ENCODE assay signal across 8 cellular contexts in the genomic region with DNA sequence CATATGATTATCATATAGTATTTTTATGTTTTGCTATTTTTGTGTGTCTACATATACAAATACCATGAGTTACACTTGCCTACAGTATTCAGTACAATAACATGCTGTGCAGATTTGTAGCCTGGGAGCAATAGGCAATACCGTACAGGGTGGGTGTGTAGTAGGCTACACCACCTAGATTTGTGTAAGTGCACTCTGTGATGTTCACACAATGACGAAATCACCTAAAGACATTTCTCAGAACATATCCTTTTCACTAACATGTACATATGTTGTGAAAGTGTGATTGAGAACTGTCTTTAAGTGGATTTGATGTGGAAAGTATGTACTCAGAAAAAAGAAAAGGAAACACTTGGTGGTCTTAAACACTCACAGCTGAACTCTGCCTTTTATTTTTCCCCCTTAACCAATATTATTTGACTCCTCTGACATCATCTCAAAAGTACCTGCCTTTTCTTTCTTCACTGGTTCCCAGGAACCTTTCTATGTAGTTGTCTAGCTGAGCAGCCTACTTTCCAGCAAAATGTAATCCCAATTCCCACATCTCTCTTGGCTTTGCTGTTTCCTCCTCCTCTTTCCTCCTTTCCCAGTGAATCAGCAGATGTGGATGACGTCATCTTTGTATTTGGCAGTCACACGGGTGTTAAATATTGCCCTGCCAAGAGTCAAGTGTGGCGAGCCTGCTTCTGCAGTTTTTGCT. TPM values are rescaled to one million over a fixed set of nuclear protein-coding genes. Genes with fewer than 3 reads are reported as not detected.
DNase-seq lines count a peak whose midpoint lies in the region; ATAC-seq, FAIRE-seq and TF ChIP-seq lines count a peak whose summit lies in the region.

No MANE protein-coding gene starts in this region.

- H3K36me3 Mint-ChIP-seq in activated T-helper 2 cell treated with anti-CD3 and anti-CD28 coated beads, Interferon-gamma antibody, Interleukin-2, Interleukin-4, amounts not matched to agents 10 μg/mL and 5 μg/mL and 100 μg/mL, durations not matched to agents 14 hours and 24 hours and 36 hours (ENCODE audit: low read depth), result no peaks in the 10 kb centered on the region

- H3K9me3 ChIP-seq in HEK293 (ENCODE audit: control insufficient read depth, insufficient read depth, low read depth, low read length), result no peaks in the 10 kb centered on the region
- H3K9me3 ChIP-seq in pancreas, result no peaks in the 10 kb centered on the region
- no peaks in the 10 kb centered on the region for H3K9me3 ChIP-seq in OCI-LY7 (ENCODE audit: low read length)

- H3K4me2 ChIP-seq in OCI-LY7 (ENCODE audit: low read length), result no peak overlapping the region

- H4K20me1 ChIP-seq in OCI-LY7 (ENCODE audit: insufficient read depth, low read length), result no peaks in the 10 kb centered on the region

- POLR2A ChIA-PET in HEK293 (lab: Yijun Ruan, JAX) (no interaction called here), OCI-LY7 (lab: Charles Lee) (no interaction called here)

- peaks cover 6% of the 10 kb centered on the region for H3K27me3 Mint-ChIP-seq in activated T-helper 2 cell treated with anti-CD3 and anti-CD28 coated beads, Interferon-gamma antibody, Interleukin-2, Interleukin-4, amounts not matched to agents 10 μg/mL and 5 μg/mL and 100 μg/mL, durations not matched to agents 14 hours and 24 hours and 36 hours (ENCODE audit: low read depth)

- H3K9me3 Mint-ChIP-seq in activated T-helper 2 cell treated with anti-CD3 and anti-CD28 coated beads, Interferon-gamma antibody, Interleukin-2, Interleukin-4, amounts not matched to agents 10 μg/mL and 5 μg/mL and 100 μg/mL, durations not matched to agents 14 hours and 24 hours and 36 hours, result no peaks in the 10 kb centered on the region

- in situ Hi-C loops in GM13976 (cut with MboI; ENCODE audit: low sequenced_read_pairs, unreplicated experiment), result no loop called here

- H3K79me2 ChIP-seq in OCI-LY7 (ENCODE audit: insufficient read depth, low read depth, low read length), result no peaks in the 10 kb centered on the region

- peak; percentile 83 for DNase-seq in RKO (ENCODE audit: low spot score)
- peak; percentile 89 for DNase-seq in fibroblast of villous mesenchyme (ENCODE audit: low read depth)
- peak in 4 of 6 donors; percentile 44 to 76 (median 68) for DNase-seq in pancreas
- no peak for DNase-seq in OCI-LY7 (ENCODE audit: low spot score)
- DNase-seq in GM13976 (ENCODE audit: low spot score), result no peak
- no peak for DNase-seq in activated T-helper 2 cell treated with anti-CD3 and anti-CD28 coated beads, Interferon-gamma antibody, Interleukin-2, Interleukin-4, amounts not matched to agents 10 μg/mL and 5 μg/mL and 100 μg/mL, durations not matched to agents 14 hours and 24 hours and 36 hours (ENCODE audit: low spot score)

- BruUV-seq in OCI-LY7 (replicated peaks; lab: Mats Ljungman, UMichigan), result no TSS peak

- H3K36me3 ChIP-seq in HEK293 (ENCODE audit: control insufficient read depth in 2 of 2, insufficient read depth in 1 of 2, low read length in 2 of 2), result no peaks in the 10 kb centered on the region
- no peaks in the 10 kb centered on the region for H3K36me3 ChIP-seq in pancreas
- H3K36me3 ChIP-seq in OCI-LY7 (ENCODE audit: insufficient read depth, low read length), result no peaks in the 10 kb centered on the region

- intact Hi-C loops in pancreas (cut with DNase I) (no loop called here), OCI-LY7 (cut with micrococcal nuclease; ENCODE audit: unreplicated experiment) (no loop called here)
- intact Hi-C loops in activated T-helper 2 cell treated with anti-CD3 and anti-CD28 coated beads, Interferon-gamma antibody, Interleukin-2, Interleukin-4, amounts not matched to agents 10 μg/mL and 5 μg/mL and 100 μg/mL, durations not matched to agents 14 hours and 24 hours and 36 hours (cut with micrococcal nuclease), result no loop called here

- H3K4me3 ChIP-seq in HEK293 (ENCODE audit: low read depth, low read length) (no peak overlapping the region), fibroblast of villous mesenchyme (ENCODE audit: low read depth, low read length) (no peak overlapping the region), pancreas (no peak overlapping the region), OCI-LY7 (ENCODE audit: low read depth, low read length, poor library complexity, severe bottlenecking) (no peak overlapping the region)

- H3K27me3 ChIP-seq in pancreas, result no peaks in the 10 kb centered on the region

- no peak overlapping the region for H3K27ac Mint-ChIP-seq in activated T-helper 2 cell treated with anti-CD3 and anti-CD28 coated beads, Interferon-gamma antibody, Interleukin-2, Interleukin-4, amounts not matched to agents 10 μg/mL and 5 μg/mL and 100 μg/mL, durations not matched to agents 14 hours and 24 hours and 36 hours

- H2AFZ ChIP-seq in OCI-LY7 (ENCODE audit: low read length), result no peak overlapping the region

- H3K4me1 ChIP-seq in HEK293 (ENCODE audit: control insufficient read depth, insufficient read depth, low read length) (peaks cover 5% of the 10 kb centered on the region), pancreas (peaks cover 5 to 11% (median 10%) of the 10 kb centered on the region in 3 donors), OCI-LY7 (ENCODE audit: insufficient read depth, low read length, poor library complexity, severe bottlenecking) (no peaks in the 10 kb centered on the region)

- FAIRE-seq in pancreas (lab: Jason Lieb, UNC), result peak; percentile 88

- ATAC-seq in pancreas (peak; percentile 97 to 99 (median 98)), HG02885 (IDR thresholded peaks at IDR 0.05; ENCODE audit: poor library complexity, unreplicated experiment) (no peak)

- 34 to 37% methylated on average over 5 of the region's 5 CpGs for WGBS in pancreas, 2 donors

- H3K4me1 Mint-ChIP-seq in activated T-helper 2 cell treated with anti-CD3 and anti-CD28 coated beads, Interferon-gamma antibody, Interleukin-2, Interleukin-4, amounts not matched to agents 10 μg/mL and 5 μg/mL and 100 μg/mL, durations not matched to agents 14 hours and 24 hours and 36 hours (ENCODE audit: low read depth), result no peaks in the 10 kb centered on the region

- no peak overlapping the region for H3K4me3 Mint-ChIP-seq in activated T-helper 2 cell treated with anti-CD3 and anti-CD28 coated beads, Interferon-gamma antibody, Interleukin-2, Interleukin-4, amounts not matched to agents 10 μg/mL and 5 μg/mL and 100 μg/mL, durations not matched to agents 14 hours and 24 hours and 36 hours (ENCODE audit: low read depth)

- CTCF ChIA-PET in HEK293 (lab: Yijun Ruan, JAX), result interaction anchor here (0.6 kb wide), 1 partner anchor 161 kb away, joined by 4 read pairs; no protein-coding TSS in a partner anchor
- CTCF ChIA-PET in OCI-LY7 (lab: Charles Lee; ENCODE audit: unreplicated experiment), result no interaction called here

- H3K27ac ChIP-seq in HEK293 (ENCODE audit: extremely low read depth, low read depth, low read length) (no peak overlapping the region), pancreas (peak overlapping the region in 2 of 4 donors; percentile 20 to 75), OCI-LY7 (ENCODE audit: low read depth, low read length, poor library complexity, severe bottlenecking) (no peak overlapping the region)

- TF ChIP-seq CTCF in HEK293 (tag by site-specific recombination; IDR thresholded peaks at IDR 0.05), result no peak
- TF ChIP-seq CTCF in fibroblast of villous mesenchyme (IDR thresholded peaks at IDR 0.05; ENCODE audit: insufficient read depth, low read depth, low read length), result no peak
- TF ChIP-seq CTCF in pancreas (IDR thresholded peaks at IDR 0.05), result no peak
- no peak for TF ChIP-seq CTCF in OCI-LY7 (conservative IDR thresholded peaks at IDR 0.05; ENCODE audit: low read length)
- TF ChIP-seq CTCF in GM13976 (IDR thresholded peaks at IDR 0.05; ENCODE audit: borderline replicate concordance, control extremely low read depth, extremely low read depth, insufficient read depth, missing control alignments), result no peak

- H3K9me2 ChIP-seq in OCI-LY7 (ENCODE audit: insufficient read depth, low read length), result no peaks in the 10 kb centered on the region

TF ChIP-seq in HEK293, 187 proteins besides CTCF, POLR2A, EP300 and RAD21 (continues in another document):
- TF ChIP-seq ZEB2 (tag by site-specific recombination; IDR thresholded peaks at IDR 0.05), result peak; percentile 63; the same call in 1 of the 2 replicates
- TF ChIP-seq, protein P1, sequence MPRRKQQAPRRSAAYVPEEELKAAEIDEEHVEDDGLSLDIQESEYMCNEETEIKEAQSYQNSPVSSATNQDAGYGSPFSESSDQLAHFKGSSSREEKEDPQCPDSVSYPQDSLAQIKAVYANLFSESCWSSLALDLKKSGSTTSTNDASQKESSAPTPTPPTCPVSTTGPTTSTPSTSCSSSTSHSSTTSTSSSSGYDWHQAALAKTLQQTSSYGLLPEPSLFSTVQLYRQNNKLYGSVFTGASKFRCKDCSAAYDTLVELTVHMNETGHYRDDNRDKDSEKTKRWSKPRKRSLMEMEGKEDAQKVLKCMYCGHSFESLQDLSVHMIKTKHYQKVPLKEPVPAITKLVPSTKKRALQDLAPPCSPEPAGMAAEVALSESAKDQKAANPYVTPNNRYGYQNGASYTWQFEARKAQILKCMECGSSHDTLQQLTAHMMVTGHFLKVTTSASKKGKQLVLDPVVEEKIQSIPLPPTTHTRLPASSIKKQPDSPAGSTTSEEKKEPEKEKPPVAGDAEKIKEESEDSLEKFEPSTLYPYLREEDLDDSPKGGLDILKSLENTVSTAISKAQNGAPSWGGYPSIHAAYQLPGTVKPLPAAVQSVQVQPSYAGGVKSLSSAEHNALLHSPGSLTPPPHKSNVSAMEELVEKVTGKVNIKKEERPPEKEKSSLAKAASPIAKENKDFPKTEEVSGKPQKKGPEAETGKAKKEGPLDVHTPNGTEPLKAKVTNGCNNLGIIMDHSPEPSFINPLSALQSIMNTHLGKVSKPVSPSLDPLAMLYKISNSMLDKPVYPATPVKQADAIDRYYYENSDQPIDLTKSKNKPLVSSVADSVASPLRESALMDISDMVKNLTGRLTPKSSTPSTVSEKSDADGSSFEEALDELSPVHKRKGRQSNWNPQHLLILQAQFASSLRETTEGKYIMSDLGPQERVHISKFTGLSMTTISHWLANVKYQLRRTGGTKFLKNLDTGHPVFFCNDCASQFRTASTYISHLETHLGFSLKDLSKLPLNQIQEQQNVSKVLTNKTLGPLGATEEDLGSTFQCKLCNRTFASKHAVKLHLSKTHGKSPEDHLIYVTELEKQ (tag by site-specific recombination; IDR thresholded peaks at IDR 0.05; ENCODE audit: borderline replicate concordance), result peak; percentile 75; the same call in 1 of the 2 replicates

RNA-seq across cellular contexts. Expression of a gene that starts 47.7 kb away (rescaled TPM):
- total RNA-seq in fibroblast of villous mesenchyme (3.9 and 6.5 TPM in 2 replicates), pancreas (1 to 10 TPM in 2 of 6 donors, under 1 TPM in 4; 0.58 to 1.2 (median 0.79) TPM), OCI-LY7 (2022) (not detected in 2 replicates)
- polyA plus RNA-seq in pancreas, result 1 to 10 TPM in 1 of 2 donors, under 1 TPM in 1; 0.30 to 1.4 TPM
- not detected in 2 replicates for total RNA-seq in OCI-LY7 (2014; rRNA removed; shearing (Covaris generic))
- 1.8 and 2.3 TPM in 2 replicates for total RNA-seq in activated T-helper 2 cell treated with anti-CD3 and anti-CD28 coated beads, Interferon-gamma antibody, Interleukin-2, Interleukin-4, amounts not matched to agents 10 μg/mL and 5 μg/mL and 100 μg/mL, durations not matched to agents 14 hours and 24 hours and 36 hours

Comparison
In these comparisons a context has a peak if more than half of its experiments do, and no peak if none do; other contexts are left out.
1. DNase-seq: peak in RKO (single experiment), fibroblast of villous mesenchyme (single experiment) and pancreas (4 of 6); none in OCI-LY7 (single experiment), GM13976 (single experiment) and activated T-helper 2 cell treated with anti-CD3 and anti-CD28 coated beads, Interferon-gamma antibody, Interleukin-2, Interleukin-4, amounts not matched to agents 10 μg/mL and 5 μg/mL and 100 μg/mL, durations not matched to agents 14 hours and 24 hours and 36 hours (single experiment).